ENCODE assay signal across 8 cellular contexts in the genomic region with DNA sequence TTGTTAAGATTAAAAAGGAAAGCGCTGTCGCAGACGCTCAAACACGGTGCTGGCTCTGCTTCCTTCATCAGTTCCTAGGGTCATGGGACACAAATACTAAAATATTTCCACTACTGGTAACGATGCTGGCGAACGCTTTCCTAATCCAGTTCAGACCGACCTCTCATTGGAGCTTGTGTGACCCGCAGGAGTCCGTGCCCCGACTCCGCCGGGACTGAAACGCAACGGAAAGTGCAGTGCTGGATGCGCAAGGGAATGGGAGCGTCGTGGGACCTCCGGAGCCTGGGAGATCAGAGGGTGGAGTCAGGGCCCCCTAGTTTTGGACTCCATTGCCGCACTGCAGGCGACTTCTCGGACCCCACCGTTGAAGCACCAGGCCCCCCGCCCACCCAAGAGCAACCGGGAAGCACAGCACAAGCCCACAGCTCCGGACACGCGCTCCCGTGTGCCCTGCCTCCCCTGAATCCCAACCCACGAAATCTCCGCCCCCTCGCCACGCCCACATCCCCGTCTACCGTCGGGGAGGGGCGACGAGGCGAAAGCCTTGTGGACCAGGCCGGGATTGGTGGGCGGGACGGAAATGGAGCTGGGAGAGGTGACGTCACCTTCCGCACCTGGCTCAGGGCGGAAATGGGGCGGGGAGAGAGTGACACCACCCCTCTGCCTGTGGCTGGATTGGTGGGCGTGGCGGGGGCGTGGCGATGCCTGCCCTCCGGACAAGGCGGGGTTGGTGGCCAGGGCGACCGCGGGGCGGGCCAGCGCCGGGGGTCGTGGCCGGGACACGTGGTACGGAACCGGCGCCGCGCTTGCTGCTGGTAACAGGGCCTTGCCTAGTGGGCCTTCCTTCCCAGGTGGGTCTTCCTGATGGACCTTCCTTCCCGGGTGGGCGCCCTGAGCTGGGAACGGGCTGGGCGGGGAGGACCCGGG. TPM values are rescaled to one million over a fixed set of nuclear protein-coding genes. Genes with fewer than 3 reads are reported as not detected.
A peak's percentile ranks its signal among the peaks of the same experiment; 100 is the strongest.
DNase-seq lines count a peak whose midpoint lies in the region; ATAC-seq, FAIRE-seq and TF ChIP-seq lines count a peak whose summit lies in the region.

A gene (plus strand): TSS at position 783 of the 927 bp plus-strand sequence. CDS start 3,611 bp downstream, outside the sequence.

- peak within 1 kb of the TSS; percentile 90 for H3K4me2 ChIP-seq in astrocyte (ENCODE audit: low read length)

- intact Hi-C loops in right cardiac atrium (cut with DNase I) (no loop called here), vagina (cut with DNase I) (loop anchor here (5.0 kb wide), 1 partner anchor 101 kb away; a partner anchor contains a TSS)

- H3K79me2 ChIP-seq in astrocyte (ENCODE audit: insufficient read depth, low read length) = peaks cover 38% of the 10 kb centered on the region

- H3K27me3 Mint-ChIP-seq in astrocyte (ENCODE audit: low read depth, unreplicated experiment) = no peaks in the 10 kb centered on the region

- peak; percentile 82 for ATAC-seq in GM18505 (IDR thresholded peaks at IDR 0.05; ENCODE audit: unreplicated experiment)
- peak; percentile 66 for ATAC-seq in HG02973 (IDR thresholded peaks at IDR 0.05; ENCODE audit: unreplicated experiment)
- ATAC-seq in right cardiac atrium = peak; percentile 98 to 99

- TF ChIP-seq POLR2A in GM18505 (IDR thresholded peaks at IDR 0.05; ENCODE audit: borderline replicate concordance, extremely low read depth, insufficient read depth, insufficient read length) = peak; percentile 75
- TF ChIP-seq POLR2A in vagina (IDR thresholded peaks at IDR 0.05) = peak in 1 of 2 donors; percentile 91

- H3K4me1 ChIP-seq in astrocyte (ENCODE audit: insufficient read depth, low read length) = peaks cover 16% of the 10 kb centered on the region
- peaks cover 3% of the 10 kb centered on the region for H3K4me1 ChIP-seq in right cardiac atrium (ENCODE audit: control insufficient read depth, insufficient read depth, low read length)
- peaks cover 32% of the 10 kb centered on the region for H3K4me1 ChIP-seq in vagina

- H3K4me1 Mint-ChIP-seq in astrocyte (ENCODE audit: low read depth, unreplicated experiment) = peaks cover 20% of the 10 kb centered on the region

- peak within 1 kb of the TSS; percentile 90 for H3K4me3 Mint-ChIP-seq in astrocyte (ENCODE audit: unreplicated experiment)

- no peaks in the 10 kb centered on the region for H4K20me1 ChIP-seq in astrocyte (ENCODE audit: insufficient read depth, low read length)

- no peak for FAIRE-seq in astrocyte (lab: Jason Lieb, UNC)

- WGBS in right cardiac atrium = under 1% methylated on average over 71 of the region's 71 CpGs

- DNase-seq in NCI-H2029 (lab: John Stamatoyannopoulos, UW) (peak; percentile 93), T-helper 22 cell (ENCODE audit: low read depth) (peak; percentile 98), astrocyte (ENCODE audit: low read depth) (peak; percentile 95), right cardiac atrium (peak; percentile 100), putamen (ENCODE audit: low spot score) (peak; percentile 99), vagina (ENCODE audit: extremely low spot score in 2 of 2) (peak; percentile 99 to 100)

- H3K27me3 ChIP-seq in astrocyte (ENCODE audit: insufficient read depth, low read length) (no peaks in the 10 kb centered on the region), right cardiac atrium (ENCODE audit: control insufficient read depth, insufficient read depth) (no peaks in the 10 kb centered on the region), vagina (no peaks in the 10 kb centered on the region)

- peak within 1 kb of the TSS; percentile 92 for H3K27ac ChIP-seq in astrocyte (ENCODE audit: low read depth, low read length)
- H3K27ac ChIP-seq in right cardiac atrium (ENCODE audit: low read length) = peak within 1 kb of the TSS; percentile 64
- H3K27ac ChIP-seq in vagina = peak within 1 kb of the TSS; percentile 93

- H3K9me3 ChIP-seq in astrocyte (ENCODE audit: insufficient read depth, low read depth, low read length) = no peaks in the 10 kb centered on the region
- H3K9me3 ChIP-seq in right cardiac atrium (ENCODE audit: control insufficient read depth, low read length) = no peaks in the 10 kb centered on the region
- H3K9me3 ChIP-seq in vagina = no peaks in the 10 kb centered on the region

- H3K36me3 ChIP-seq in astrocyte (ENCODE audit: insufficient read depth, low read length) = no peaks in the 10 kb centered on the region
- no peaks in the 10 kb centered on the region for H3K36me3 ChIP-seq in vagina

- peaks cover 4% of the 10 kb centered on the region for H3K9me3 Mint-ChIP-seq in astrocyte (ENCODE audit: unreplicated experiment)

- peak within 1 kb of the TSS; percentile 96 for H3K9ac ChIP-seq in astrocyte (ENCODE audit: low read length)

- peak within 1 kb of the TSS; percentile 87 for H3K27ac Mint-ChIP-seq in astrocyte (ENCODE audit: unreplicated experiment)

- peak within 1 kb of the TSS; percentile 94 for H2AFZ ChIP-seq in astrocyte (ENCODE audit: low read depth, low read length)

- TF ChIP-seq CTCF in astrocyte (IDR thresholded peaks at IDR 0.05; ENCODE audit: insufficient read depth, low read depth, low read length) = no peak
- TF ChIP-seq CTCF in vagina (IDR thresholded peaks at IDR 0.05) = peak in 1 of 3 experiments; percentile 7

- H3K36me3 Mint-ChIP-seq in astrocyte (ENCODE audit: low read depth, unreplicated experiment) = no peaks in the 10 kb centered on the region

- H3K4me3 ChIP-seq in astrocyte (ENCODE audit: insufficient read depth, low read depth, low read length) = peak within 1 kb of the TSS; percentile 79
- H3K4me3 ChIP-seq in right cardiac atrium (ENCODE audit: low read length) = peak within 1 kb of the TSS; percentile 60
- peak within 1 kb of the TSS; percentile 84 to 99 for H3K4me3 ChIP-seq in vagina

RNA-seq across cellular contexts. Expression of the gene that starts here (rescaled TPM):
- 120 and 149 TPM in 2 replicates for total RNA-seq in astrocyte
- 10 to 100 TPM; 52.1 to 60.7 (median 55.0) TPM for total RNA-seq in right cardiac atrium
- polyA plus RNA-seq in right cardiac atrium = 41.0 TPM
- 52.5 TPM for total RNA-seq in vagina

Comparison
In these comparisons a context has a peak if more than half of its experiments do, and no peak if none do; other contexts are left out.
1. Peak in every context shown above with its lines: DNase-seq, ATAC-seq, H3K4me3 ChIP-seq and H3K27ac ChIP-seq.